In the genomic region with DNA sequence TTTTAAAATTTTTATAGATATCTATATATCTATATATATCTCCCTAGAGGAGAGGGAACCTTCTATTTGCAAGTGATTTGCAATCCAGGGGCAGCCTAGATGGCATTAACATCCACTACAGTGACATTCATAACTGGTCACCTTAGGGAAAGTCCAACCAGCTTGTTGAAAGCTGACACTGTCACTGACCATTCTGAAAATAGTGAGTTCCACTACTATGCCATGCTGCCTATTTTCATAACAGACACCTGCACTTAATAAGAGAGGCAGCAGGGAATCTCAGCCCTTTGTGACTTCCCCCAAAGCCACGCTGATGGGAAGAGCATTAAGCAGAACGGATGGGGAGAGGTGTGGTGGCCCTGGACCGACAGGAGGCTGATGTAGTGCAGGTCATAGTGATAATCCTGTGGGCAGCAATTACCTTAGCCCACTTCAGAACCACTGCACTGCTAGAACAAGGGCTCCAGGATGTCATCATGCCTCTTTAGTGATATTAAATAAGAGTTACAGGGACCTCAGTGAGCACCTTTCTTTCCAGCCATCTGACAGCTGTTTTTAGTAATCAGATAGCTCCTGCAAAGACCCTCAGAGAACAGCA, we compare ENCODE assay signal across 20 cellular contexts. TPM values are rescaled to one million over a fixed set of nuclear protein-coding genes. Genes with fewer than 3 reads are reported as not detected.
DNase-seq lines count a peak whose midpoint lies in the region; ATAC-seq, FAIRE-seq and TF ChIP-seq lines count a peak whose summit lies in the region.
"Had no signal": no experiment of that assay in that cellular context is flagged by ENCODE, and none has a peak within 500 bp of the region (broad histone marks: within the 10 kb centered on the region; RNA-seq: fewer than 3 reads in every experiment).

No MANE protein-coding gene starts in this region.

- no peak overlapping the region for H3K4me3 Mint-ChIP-seq in activated naive CD4-positive, alpha-beta T cell treated with anti-CD3 and anti-CD28 coated beads, Interleukin-2, amount 50 U/mL, for 24 hours
- no peak overlapping the region for H3K4me3 Mint-ChIP-seq in activated CD4-positive, alpha-beta memory T cell treated with anti-CD3 and anti-CD28 coated beads, Interleukin-2, amount 10 ng/mL, durations not matched to agents 7 days and 5 days
- H3K4me3 Mint-ChIP-seq in naive thymus-derived CD8-positive, alpha-beta T cell: no peak overlapping the region

- peaks cover 1% of the 10 kb centered on the region; the same call in 1 of the 2 replicates for H3K36me3 ChIP-seq in MM.1S (replicated peaks; ENCODE audit: insufficient read depth, low read length)

- H3K9me2 ChIP-seq in MM.1S (replicated peaks; ENCODE audit: insufficient read depth, low read length): no peaks in the 10 kb centered on the region

- TF ChIP-seq CTCF in MM.1S (IDR thresholded peaks at IDR 0.05; ENCODE audit: low read length): no peak

- H3K4me2 ChIP-seq in MM.1S (ENCODE audit: low read depth, low read length): peak overlapping the region; percentile 30

- H3K4me3 ChIP-seq in MM.1S (ENCODE audit: low read length): no peak overlapping the region
- H3K4me3 ChIP-seq: lung had no signal

- no peaks in the 10 kb centered on the region for H3K27me3 ChIP-seq in MM.1S (replicated peaks; ENCODE audit: insufficient read depth, low read length)

- H3K9me3 ChIP-seq in MM.1S (replicated peaks; ENCODE audit: insufficient read depth, low read length): no peaks in the 10 kb centered on the region

- CTCF ChIA-PET in activated CD4-positive, alpha-beta memory T cell treated with anti-CD3 and anti-CD28 coated beads, Interleukin-2, amount 10 ng/mL, durations not matched to agents 7 days and 5 days (lab: Charles Lee): interaction anchor here (0.9 to 2.3 kb wide), 15 partner anchors 8 to 179 kb away, joined by 3 to 11 read pairs (median 5); a partner anchor contains a TSS

- peaks cover 84% of the 10 kb centered on the region for H3K4me1 ChIP-seq in MM.1S (ENCODE audit: low read length)

- H3K9ac ChIP-seq in MM.1S (ENCODE audit: low read length): peak overlapping the region; percentile 8; the same call in 1 of the 2 replicates

- no peaks in the 10 kb centered on the region for H3K9me3 Mint-ChIP-seq in activated naive CD4-positive, alpha-beta T cell treated with anti-CD3 and anti-CD28 coated beads, Interleukin-2, amount 50 U/mL, for 24 hours
- no peaks in the 10 kb centered on the region for H3K9me3 Mint-ChIP-seq in activated CD4-positive, alpha-beta memory T cell treated with anti-CD3 and anti-CD28 coated beads, Interleukin-2, amount 10 ng/mL, durations not matched to agents 7 days and 5 days
- H3K9me3 Mint-ChIP-seq in naive thymus-derived CD8-positive, alpha-beta T cell: peaks cover 0 to 2% (median 0%) of the 10 kb centered on the region in 9 donors

- H3K79me2 ChIP-seq in MM.1S (ENCODE audit: low read length): peaks cover 100% of the 10 kb centered on the region

- DNase-seq in activated naive CD4-positive, alpha-beta T cell treated with Interleukin-2 at 50 U/mL for 16 hours: no peak
- DNase-seq in MM.1S: no peak
- no peak for DNase-seq in activated CD4-positive, alpha-beta memory T cell treated with anti-CD3 and anti-CD28 coated beads, Interleukin-2, amount 10 ng/mL, durations not matched to agents 7 days and 5 days
- DNase-seq in naive thymus-derived CD8-positive, alpha-beta T cell: no peak
- DNase-seq in RCC 7860 (ENCODE audit: low spot score): no peak
- DNase-seq: activated CD4-positive, alpha-beta T cell treated with anti-CD3 and anti-CD28 coated beads, Interleukin-2, amount 50 U/mL, for 48 hours; activated effector memory CD4-positive, alpha-beta T cell treated with Interleukin-2 at 50 U/mL for 16 hours; amygdala; cerebellar nuclear complex; COR-L47; NCI-H187; NCI-H748 treated with DMSO at 0.1 percent for 48 hours; stimulated activated CD4-positive, alpha-beta T cell treated with anti-CD3 and anti-CD28 coated beads, Interleukin-2, amount 100 ng/mL, for 48 hours; substantia nigra had no signal

- no peaks in the 10 kb centered on the region for H3K27me3 Mint-ChIP-seq in activated naive CD4-positive, alpha-beta T cell treated with anti-CD3 and anti-CD28 coated beads, Interleukin-2, amount 50 U/mL, for 24 hours
- H3K27me3 Mint-ChIP-seq in activated CD4-positive, alpha-beta memory T cell treated with anti-CD3 and anti-CD28 coated beads, Interleukin-2, amount 10 ng/mL, durations not matched to agents 7 days and 5 days: no peaks in the 10 kb centered on the region
- no peaks in the 10 kb centered on the region for H3K27me3 Mint-ChIP-seq in naive thymus-derived CD8-positive, alpha-beta T cell

- peak overlapping the region; percentile 85 for H3K27ac Mint-ChIP-seq in activated naive CD4-positive, alpha-beta T cell treated with anti-CD3 and anti-CD28 coated beads, Interleukin-2, amount 50 U/mL, for 24 hours
- peak overlapping the region; percentile 28 for H3K27ac Mint-ChIP-seq in activated CD4-positive, alpha-beta memory T cell treated with anti-CD3 and anti-CD28 coated beads, Interleukin-2, amount 10 ng/mL, durations not matched to agents 7 days and 5 days
- H3K27ac Mint-ChIP-seq in naive thymus-derived CD8-positive, alpha-beta T cell: peak overlapping the region in 9 of 10 donors; percentile 40 to 83 (median 73)

- peaks cover 62% of the 10 kb centered on the region for H3F3A ChIP-seq in MM.1S (ENCODE audit: insufficient read depth, low read length)

- POLR2A ChIA-PET in activated CD4-positive, alpha-beta memory T cell treated with anti-CD3 and anti-CD28 coated beads, Interleukin-2, amount 10 ng/mL, durations not matched to agents 7 days and 5 days (lab: Charles Lee): interaction anchor here (1.3 to 1.7 kb wide), 5 partner anchors 12 to 179 kb away, joined by 3 to 6 read pairs (median 4); no protein-coding TSS in a partner anchor
- POLR2A ChIA-PET in naive thymus-derived CD8-positive, alpha-beta T cell (lab: Charles Lee): interaction anchor here (2.9 kb wide), 1 partner anchor 42 kb away, joined by 8 read pairs; no protein-coding TSS in a partner anchor

- no peak overlapping the region for H2AFZ ChIP-seq in MM.1S (ENCODE audit: low read length)

- ATAC-seq in naive thymus-derived CD8-positive, alpha-beta T cell: no peak
- ATAC-seq in GM21360 (IDR thresholded peaks at IDR 0.05; ENCODE audit: unreplicated experiment) (no peak), esophagus mucosa (no peak)

- peak overlapping the region; percentile 56; the same call in 1 of the 2 replicates for H3K27ac ChIP-seq in MM.1S (ENCODE audit: low read length)

- H3K4me1 Mint-ChIP-seq in activated naive CD4-positive, alpha-beta T cell treated with anti-CD3 and anti-CD28 coated beads, Interleukin-2, amount 50 U/mL, for 24 hours: peaks cover 92% of the 10 kb centered on the region
- peaks cover 86% of the 10 kb centered on the region for H3K4me1 Mint-ChIP-seq in activated CD4-positive, alpha-beta memory T cell treated with anti-CD3 and anti-CD28 coated beads, Interleukin-2, amount 10 ng/mL, durations not matched to agents 7 days and 5 days
- H3K4me1 Mint-ChIP-seq in naive thymus-derived CD8-positive, alpha-beta T cell: peaks cover 24 to 90% (median 57%) of the 10 kb centered on the region in 4 donors

- FAIRE-seq in RCC 7860 (lab: Jason Lieb, UNC): no peak
- FAIRE-seq: H54, TTC549 had no signal

- H4K20me1 ChIP-seq in MM.1S (ENCODE audit: insufficient read depth, low read length): peaks cover 46% of the 10 kb centered on the region

- H3K36me3 Mint-ChIP-seq in activated naive CD4-positive, alpha-beta T cell treated with anti-CD3 and anti-CD28 coated beads, Interleukin-2, amount 50 U/mL, for 24 hours: peaks cover 2% of the 10 kb centered on the region
- H3K36me3 Mint-ChIP-seq in activated CD4-positive, alpha-beta memory T cell treated with anti-CD3 and anti-CD28 coated beads, Interleukin-2, amount 10 ng/mL, durations not matched to agents 7 days and 5 days (ENCODE audit: low read depth): peaks cover 75% of the 10 kb centered on the region
- no peaks in the 10 kb centered on the region for H3K36me3 Mint-ChIP-seq in naive thymus-derived CD8-positive, alpha-beta T cell

RNA-seq across cellular contexts. Expression of a gene that starts 51.3 kb away (rescaled TPM):
- total RNA-seq in activated CD4-positive, alpha-beta memory T cell treated with anti-CD3 and anti-CD28 coated beads, Interleukin-2, amount 10 ng/mL, durations not matched to agents 7 days and 5 days: 100 to 1,000 TPM; 102 to 106 TPM
- total RNA-seq in naive thymus-derived CD8-positive, alpha-beta T cell: 1 to 10 TPM; 6.3 to 6.5 TPM
- 1 to 10 TPM; 3.3 to 3.7 (median 3.4) TPM for polyA plus RNA-seq in naive thymus-derived CD8-positive, alpha-beta T cell
- 0.36 TPM for total RNA-seq in esophagus mucosa

Comparison
In these comparisons a context has a peak if more than half of its experiments do, and no peak if none do; other contexts are left out.
1. H3K27ac Mint-ChIP-seq: peak in every context shown above with its lines; median percentile 85 in activated naive CD4-positive, alpha-beta T cell treated with anti-CD3 and anti-CD28 coated beads, Interleukin-2, amount 50 U/mL, for 24 hours; 73 in naive thymus-derived CD8-positive, alpha-beta T cell; 28 in activated CD4-positive, alpha-beta memory T cell treated with anti-CD3 and anti-CD28 coated beads, Interleukin-2, amount 10 ng/mL, durations not matched to agents 7 days and 5 days.
2. RNA of a gene that starts 51.3 kb away (total RNA-seq): 102 to 106 TPM in activated CD4-positive, alpha-beta memory T cell treated with anti-CD3 and anti-CD28 coated beads, Interleukin-2, amount 10 ng/mL, durations not matched to agents 7 days and 5 days; 6.3 to 6.5 TPM in naive thymus-derived CD8-positive, alpha-beta T cell and 0.36 TPM in esophagus mucosa (single experiment); every median in the first group is over 10 times any median in the second.